Comparison of ENCODE assay signal across 8 cellular contexts in genomic region chrX:129653181-129653984, GRCh38. TPM values are rescaled to one million over a fixed set of nuclear protein-coding genes. Genes with fewer than 3 reads are reported as not detected.
DNase-seq lines count a peak whose midpoint lies in the region; ATAC-seq and TF ChIP-seq lines count a peak whose summit lies in the region.

No MANE protein-coding gene starts in this region.

- H3K27ac Mint-ChIP-seq in glutamatergic neuron (ENCODE audit: unreplicated experiment) = no peak overlapping the region

- WGBS in heart right ventricle, 2 donors = 27 to 35% methylated on average over 8 to 10 of the region's 10 CpGs

- H3K4me3 ChIP-seq in SJCRH30 = peak overlapping the region; percentile 61
- H3K4me3 ChIP-seq in heart right ventricle = peak overlapping the region in 9 of 10 donors; percentile 43 to 60 (median 56)
- H3K4me3 ChIP-seq in skeletal muscle tissue (ENCODE audit: low read length in 3 of 3) = peak overlapping the region; percentile 48 to 71 (median 61)

- ATAC-seq in heart right ventricle (peak; percentile 25 to 70 (median 50)), HG03095 (IDR thresholded peaks at IDR 0.05; ENCODE audit: unreplicated experiment) (no peak)

- no peaks in the 10 kb centered on the region for H3K9me3 Mint-ChIP-seq in glutamatergic neuron (ENCODE audit: unreplicated experiment)

- TF ChIP-seq CTCF in heart right ventricle (IDR thresholded peaks at IDR 0.05) (no peak), glutamatergic neuron (IDR thresholded peaks at IDR 0.05; ENCODE audit: partially characterized antibody, unreplicated experiment) (no peak)

- H3K9me3 ChIP-seq in SJCRH30 (replicated peaks) = no peaks in the 10 kb centered on the region
- H3K9me3 ChIP-seq in heart right ventricle = no peaks in the 10 kb centered on the region
- H3K9me3 ChIP-seq in skeletal muscle tissue (ENCODE audit: control insufficient read depth in 3 of 3, low read length in 3 of 3) = no peaks in the 10 kb centered on the region

- H3K27me3 Mint-ChIP-seq in glutamatergic neuron (ENCODE audit: unreplicated experiment) = peaks cover 2% of the 10 kb centered on the region

- intact Hi-C loops in heart right ventricle (cut with DNase I) = loop anchor here in 1 of 10 donors (5.0 kb wide), 1 partner anchor 74 kb away; no protein-coding TSS in a partner anchor

- H3K36me3 ChIP-seq in SJCRH30 (no peaks in the 10 kb centered on the region), heart right ventricle (no peaks in the 10 kb centered on the region), skeletal muscle tissue (ENCODE audit: control insufficient read depth in 3 of 3, insufficient read depth in 3 of 3, low read length in 3 of 3) (no peaks in the 10 kb centered on the region)

- H3K4me1 ChIP-seq in SJCRH30 (peaks cover 13% of the 10 kb centered on the region), heart right ventricle (peaks cover 0 to 30% (median 8%) of the 10 kb centered on the region in 9 donors), skeletal muscle tissue (ENCODE audit: control insufficient read depth in 3 of 3, insufficient read depth in 3 of 3, low read length in 3 of 3) (peaks cover 8 to 30% (median 27%) of the 10 kb centered on the region in 3 donors)

- H3K27me3 ChIP-seq in SJCRH30 (no peaks in the 10 kb centered on the region), heart right ventricle (peaks cover 0 to 38% (median 0%) of the 10 kb centered on the region in 7 donors), skeletal muscle tissue (ENCODE audit: control insufficient read depth in 3 of 3, insufficient read depth in 3 of 3, low read length in 3 of 3) (peaks cover 0 to 12% (median 0%) of the 10 kb centered on the region in 3 donors)

- no peaks in the 10 kb centered on the region for H3K36me3 Mint-ChIP-seq in glutamatergic neuron (ENCODE audit: unreplicated experiment)

- no peak overlapping the region for H3K4me3 Mint-ChIP-seq in glutamatergic neuron (ENCODE audit: unreplicated experiment)

- peak overlapping the region in 1 of 3 donors; percentile 77 for H3K9ac ChIP-seq in skeletal muscle tissue (ENCODE audit: low read depth in 1 of 3, low read length in 3 of 3)

- DNase-seq in NCI-H2029 treated with DMSO at 0.1 percent for 48 hours (lab: John Stamatoyannopoulos, UW) = peak; percentile 7
- no peak for DNase-seq in NCI-H2029 (lab: John Stamatoyannopoulos, UW)
- no peak for DNase-seq in SJCRH30
- DNase-seq in heart right ventricle = peak in 1 of 2 donors; percentile 30
- no peak for DNase-seq in NCI-H146 treated with DMSO at 0.1 percent for 48 hours (lab: John Stamatoyannopoulos, UW; ENCODE audit: unreplicated experiment)
- DNase-seq in glutamatergic neuron = no peak

- H3K27ac ChIP-seq in SJCRH30 (no peak overlapping the region), heart right ventricle (peak overlapping the region in 4 of 10 donors; percentile 25 to 77 (median 54)), skeletal muscle tissue (ENCODE audit: low read depth, low read length) (no peak overlapping the region)

- H3K4me1 Mint-ChIP-seq in glutamatergic neuron (ENCODE audit: low read depth, unreplicated experiment) = no peaks in the 10 kb centered on the region

RNA-seq across cellular contexts. Expression of gene APLN, which starts 1.4 kb away (rescaled TPM):
- total RNA-seq in SJCRH30 (2014; rRNA removed; shearing (Covaris generic)) = 0.73 and 0.81 TPM in 2 replicates
- total RNA-seq in heart right ventricle = 10 to 100 TPM in 9 of 10 donors, 1 to 10 TPM in 1; 8.8 to 44.7 (median 14.1) TPM
- 1 to 10 TPM; 2.7 to 5.4 TPM for polyA plus RNA-seq in heart right ventricle
- 4.2 TPM for total RNA-seq in skeletal muscle tissue
- total RNA-seq in glutamatergic neuron (ENCODE audit: unreplicated experiment) = not detected
